Comparison of ENCODE assay signal across 8 cellular contexts in the genomic region with DNA sequence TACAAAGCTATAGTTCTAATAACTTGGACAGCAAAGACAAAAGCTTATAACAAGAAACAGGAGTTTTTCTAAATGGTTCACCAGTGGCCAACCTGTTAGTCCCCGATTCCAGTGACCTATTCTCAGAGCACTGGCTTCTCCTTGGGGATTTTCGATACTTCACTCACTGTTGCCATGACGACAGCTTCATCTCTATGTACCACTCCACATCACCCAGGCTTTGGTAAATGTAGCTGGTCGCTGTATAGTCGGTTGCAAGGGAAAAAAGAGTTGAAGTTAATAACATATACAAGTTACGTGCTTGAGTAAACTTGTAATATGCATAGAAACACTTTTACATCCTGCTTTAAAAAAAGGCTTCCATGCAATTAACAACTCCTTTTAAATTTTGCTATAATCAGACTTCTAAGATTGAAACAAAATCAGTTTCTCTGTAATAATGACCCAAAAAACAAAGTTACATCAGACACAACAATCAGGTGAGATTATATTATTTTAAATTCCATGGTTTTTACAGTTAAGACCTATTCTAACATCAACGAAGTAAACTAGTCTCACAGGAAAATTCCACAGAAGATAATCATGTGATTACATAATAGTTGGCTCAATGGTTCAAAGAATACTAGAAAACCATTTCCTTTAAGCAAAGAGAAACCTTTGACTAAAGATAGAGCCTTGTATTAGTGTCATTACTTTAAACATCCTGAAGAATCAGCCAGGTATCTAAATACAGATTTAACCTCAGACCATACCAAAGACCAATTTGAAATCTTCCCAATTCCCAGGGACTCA. TPM values are rescaled to one million over a fixed set of nuclear protein-coding genes. Genes with fewer than 3 reads are reported as not detected.
DNase-seq lines count a peak whose midpoint lies in the region; ATAC-seq and TF ChIP-seq lines count a peak whose summit lies in the region.

No MANE protein-coding gene starts in this region.

- DNase-seq in HCEC 1CT (peak; percentile 29), ascending aorta (ENCODE audit: low spot score in 2 of 2) (no peak), memory B cell (ENCODE audit: low spot score in 2 of 2) (no peak), OCI-M1 (lab: John Stamatoyannopoulos, UW) (no peak)
- DNase-seq in activated CD8-positive, alpha-beta memory T cell treated with anti-CD3 and anti-CD28 coated beads for 24 hours: no peak

- no peaks in the 10 kb centered on the region for H3K9me3 ChIP-seq in BLaER1
- no peaks in the 10 kb centered on the region for H3K9me3 ChIP-seq in ascending aorta

- no peaks in the 10 kb centered on the region for H3K27me3 Mint-ChIP-seq in memory B cell

- peak overlapping the region; percentile 99 for H3K27ac Mint-ChIP-seq in memory B cell

- H3K36me3 Mint-ChIP-seq in memory B cell: peaks cover 21% of the 10 kb centered on the region

- H3K4me3 ChIP-seq in BLaER1: peak overlapping the region; percentile 96
- peak overlapping the region; percentile 86 to 100 for H3K4me3 ChIP-seq in ascending aorta

- peaks cover 66% of the 10 kb centered on the region for H3K36me3 ChIP-seq in BLaER1
- H3K36me3 ChIP-seq in ascending aorta: peaks cover 38 to 64% of the 10 kb centered on the region in 2 donors

- peaks cover 27% of the 10 kb centered on the region for H3K4me1 Mint-ChIP-seq in memory B cell

- H3K4me3 Mint-ChIP-seq in memory B cell: peak overlapping the region; percentile 39

- no peak overlapping the region for H3K9ac ChIP-seq in BLaER1

- H3K27ac ChIP-seq in BLaER1 (no peak overlapping the region), ascending aorta (peak overlapping the region in 1 of 2 donors; percentile 22)

- H3K9me3 Mint-ChIP-seq in memory B cell: no peaks in the 10 kb centered on the region

- no peak for TF ChIP-seq CTCF in ascending aorta (IDR thresholded peaks at IDR 0.05)

- peak overlapping the region; percentile 84 for H3K4me2 ChIP-seq in BLaER1

- peaks cover 77% of the 10 kb centered on the region for H4K20me1 ChIP-seq in BLaER1

- H3K4me1 ChIP-seq in BLaER1 (peaks cover 49% of the 10 kb centered on the region), ascending aorta (peaks cover 10 to 50% of the 10 kb centered on the region in 2 donors)

- ATAC-seq in memory B cell (ENCODE audit: low read depth) (no peak), HG02973 (IDR thresholded peaks at IDR 0.05; ENCODE audit: unreplicated experiment) (no peak), HG03442 (IDR thresholded peaks at IDR 0.05; ENCODE audit: unreplicated experiment) (no peak)

- no peaks in the 10 kb centered on the region for H3K27me3 ChIP-seq in BLaER1
- no peaks in the 10 kb centered on the region for H3K27me3 ChIP-seq in ascending aorta

- intact Hi-C loops in ascending aorta (cut with DNase I): loop anchor here (5.0 to 10.0 kb wide), 3 partner anchors 330 to 1648 kb away; partner anchors contain the start of genes LEKR1 and MFSD1

RNA-seq across cellular contexts. Expression of gene CCNL1, which starts 2.9 kb away (rescaled TPM):
- 241 TPM for total RNA-seq in ascending aorta
